Comparison of ENCODE assay signal across 8 cellular contexts in genomic region chr14:89617471-89618291, GRCh38.
DNase-seq lines count a peak whose midpoint lies in the region; ATAC-seq and TF ChIP-seq lines count a peak whose summit lies in the region.

No MANE protein-coding gene starts in this region.

- H3K4me1 Mint-ChIP-seq in naive thymus-derived CD4-positive, alpha-beta T cell: peaks cover 44 to 82% (median 76%) of the 10 kb centered on the region in 7 donors

- POLR2A ChIA-PET in naive thymus-derived CD4-positive, alpha-beta T cell (lab: Charles Lee): interaction anchor here (0.5 to 5.7 kb wide), 16 partner anchors 8 to 577 kb away, joined by 3 to 68 read pairs (median 4); no protein-coding TSS in a partner anchor

- H3K79me2 ChIP-seq in DOHH2 (ENCODE audit: control insufficient read depth, low read length): no peaks in the 10 kb centered on the region

- intact Hi-C loops in naive thymus-derived CD4-positive, alpha-beta T cell (cut with micrococcal nuclease): loop anchor here (1.0 to 5.0 kb wide), 13 partner anchors 31 to 1625 kb away; partner anchors contain the start of genes CALM1 (in 1 of the 2), GALC (in 1 of the 2) and TDP1 (in 1 of the 2)
- intact Hi-C loops in aorta (cut with DNase I): loop anchor here (5.0 to 10.0 kb wide), 6 partner anchors 40 to 363 kb away; partner anchors contain the start of gene FOXN3 (in 1 of the 2)

- no peaks in the 10 kb centered on the region for H3K9me3 ChIP-seq in DOHH2 (ENCODE audit: control insufficient read depth, insufficient read depth, low read length)
- H3K9me3 ChIP-seq in naive thymus-derived CD4-positive, alpha-beta T cell (ENCODE audit: control insufficient read depth in 2 of 3, low read length in 3 of 3): no peaks in the 10 kb centered on the region
- H3K9me3 ChIP-seq in aorta (ENCODE audit: control insufficient read depth, low read length): no peaks in the 10 kb centered on the region

- peak; percentile 50 for DNase-seq in NCI-H2107 treated with DMSO at 0.1 percent for 48 hours (lab: John Stamatoyannopoulos, UW; ENCODE audit: unreplicated experiment)
- DNase-seq in activated T-cell treated with anti-CD3 and anti-CD28 coated beads, Interleukin-2, amount 50 U/mL, for 48 hours: peak; percentile 65 to 70
- peak; percentile 73 for DNase-seq in fibroblast of the aortic adventitia (ENCODE audit: low read depth)
- peak; percentile 20 to 56 (median 42) for DNase-seq in naive thymus-derived CD4-positive, alpha-beta T cell
- no peak for DNase-seq in aorta

- H4K20me1 ChIP-seq in DOHH2 (ENCODE audit: control insufficient read depth, insufficient read depth, low read depth, low read length): no peaks in the 10 kb centered on the region

- H3K36me3 ChIP-seq in DOHH2 (ENCODE audit: control insufficient read depth, low read length) (no peaks in the 10 kb centered on the region), aorta (ENCODE audit: control insufficient read depth in 1 of 2, insufficient read depth in 2 of 2, low read length in 1 of 2) (no peaks in the 10 kb centered on the region)
- H3K36me3 ChIP-seq in naive thymus-derived CD4-positive, alpha-beta T cell (ENCODE audit: control insufficient read depth in 2 of 3, insufficient read depth in 3 of 3, low read length in 3 of 3): peaks cover 0 to 4% (median 0%) of the 10 kb centered on the region in 3 experiments

- TF ChIP-seq CTCF in DOHH2 (IDR thresholded peaks at IDR 0.05; ENCODE audit: low read depth, low read length, poor library complexity, severe bottlenecking) (no peak), fibroblast of the aortic adventitia (IDR thresholded peaks at IDR 0.05; ENCODE audit: insufficient read depth, low read length) (no peak)

- peak overlapping the region; percentile 93 to 99 (median 97) for H3K27ac Mint-ChIP-seq in naive thymus-derived CD4-positive, alpha-beta T cell

- WGBS in aorta, 2 donors: 1% methylated on average over 19 of the region's 19 CpGs

- H3K4me2 ChIP-seq in DOHH2 (ENCODE audit: low read length): peak overlapping the region; percentile 85

- 0 out of 2 replicates have a peak, but pooled peaks cover 3% of the 10 kb centered on the region for H3F3A ChIP-seq in DOHH2 (ENCODE audit: control insufficient read depth, insufficient read depth)

- H3K27me3 ChIP-seq in DOHH2 (ENCODE audit: control insufficient read depth, low read length) (peaks cover 16% of the 10 kb centered on the region), aorta (ENCODE audit: control insufficient read depth in 1 of 2, insufficient read depth in 2 of 2, low read length in 1 of 2) (no peaks in the 10 kb centered on the region)
- H3K27me3 ChIP-seq in naive thymus-derived CD4-positive, alpha-beta T cell (ENCODE audit: control insufficient read depth in 2 of 2, insufficient read depth in 2 of 2, low read length in 2 of 2): no peaks in the 10 kb centered on the region

- ATAC-seq in GM21423 (IDR thresholded peaks at IDR 0.05; ENCODE audit: unreplicated experiment): peak; percentile 18
- peak; percentile 15 for ATAC-seq in naive thymus-derived CD4-positive, alpha-beta T cell
- ATAC-seq in aorta (ENCODE audit: low FRiP score): peak; percentile 79
- no peak for ATAC-seq in HG03571 (IDR thresholded peaks at IDR 0.05; ENCODE audit: unreplicated experiment)

- peak overlapping the region; percentile 90 to 100 (median 96) for H3K4me3 Mint-ChIP-seq in naive thymus-derived CD4-positive, alpha-beta T cell

- peaks cover 0 to 14% (median 3%) of the 10 kb centered on the region in 5 donors for H3K36me3 Mint-ChIP-seq in naive thymus-derived CD4-positive, alpha-beta T cell

- H3K27ac ChIP-seq in DOHH2 (ENCODE audit: low read depth, low read length): peak overlapping the region; percentile 22; the same call in 1 of the 2 replicates
- H3K27ac ChIP-seq in naive thymus-derived CD4-positive, alpha-beta T cell (ENCODE audit: low read depth, low read length): peak overlapping the region; percentile 84
- H3K27ac ChIP-seq in aorta (ENCODE audit: low read depth in 1 of 2, low read length in 2 of 2): peak overlapping the region; percentile 42 to 69

- H3K27me3 Mint-ChIP-seq in naive thymus-derived CD4-positive, alpha-beta T cell: no peaks in the 10 kb centered on the region

- CTCF ChIA-PET in naive thymus-derived CD4-positive, alpha-beta T cell (lab: Charles Lee): interaction anchor here (0.8 to 1.1 kb wide), 3 partner anchors 92 to 150 kb away, joined by 3 to 7 read pairs (median 5); no protein-coding TSS in a partner anchor

- no peaks in the 10 kb centered on the region for H3K9me2 ChIP-seq in DOHH2 (replicated peaks; ENCODE audit: control insufficient read depth, low read length)

- no peaks in the 10 kb centered on the region for H3K9me3 Mint-ChIP-seq in naive thymus-derived CD4-positive, alpha-beta T cell

- H3K4me1 ChIP-seq in DOHH2 (ENCODE audit: control insufficient read depth, low read length) (peaks cover 59% of the 10 kb centered on the region), aorta (ENCODE audit: control insufficient read depth in 1 of 2, insufficient read depth in 2 of 2, low read length in 2 of 2) (peaks cover 2 to 8% of the 10 kb centered on the region in 2 donors)
- peaks cover 49 to 59% of the 10 kb centered on the region in 2 donors for H3K4me1 ChIP-seq in naive thymus-derived CD4-positive, alpha-beta T cell (ENCODE audit: control insufficient read depth in 2 of 2, insufficient read depth in 2 of 2, low read length in 2 of 2)

- peak overlapping the region; percentile 74 for H3K4me3 ChIP-seq in DOHH2 (ENCODE audit: low read length)
- H3K4me3 ChIP-seq in fibroblast of the aortic adventitia (ENCODE audit: low read depth, low read length): peak overlapping the region; percentile 72
- H3K4me3 ChIP-seq in naive thymus-derived CD4-positive, alpha-beta T cell (ENCODE audit: low read length): peak overlapping the region; percentile 76
- H3K4me3 ChIP-seq in aorta (ENCODE audit: low read length in 2 of 2): peak overlapping the region; percentile 86 to 90

Comparison
In these comparisons a context has a peak if more than half of its experiments do, and no peak if none do; other contexts are left out.
1. H3K27ac ChIP-seq: peak in every context shown above with its lines; median percentile 84 in naive thymus-derived CD4-positive, alpha-beta T cell; 56 in aorta; 22 in DOHH2.
2. DNase-seq: peak in NCI-H2107 treated with DMSO at 0.1 percent for 48 hours (single experiment), activated T-cell treated with anti-CD3 and anti-CD28 coated beads, Interleukin-2, amount 50 U/mL, for 48 hours (2 of 2), fibroblast of the aortic adventitia (single experiment) and naive thymus-derived CD4-positive, alpha-beta T cell (9 of 9); none in aorta (0 of 2).
3. Peak in every context shown above with its lines, with median percentiles within 50 percentile points of each other: H3K4me3 ChIP-seq.